Comparison of ENCODE assay signal across 10 cellular contexts in genomic region chr16:56965149-56965938, GRCh38. TPM values are rescaled to one million over a fixed set of nuclear protein-coding genes. Genes with fewer than 3 reads are reported as not detected.
DNase-seq lines count a peak whose midpoint lies in the region; ATAC-seq and TF ChIP-seq lines count a peak whose summit lies in the region.
"Had no signal": no experiment of that assay in that cellular context is flagged by ENCODE, and none has a peak within 500 bp of the region (broad histone marks: within the 10 kb centered on the region; RNA-seq: fewer than 3 reads in every experiment).

No MANE protein-coding gene starts in this region.

- H3K4me1 ChIP-seq in RWPE2 (ENCODE audit: insufficient read depth, poor library complexity, severe bottlenecking), result peaks cover 8% of the 10 kb centered on the region

- TF ChIP-seq CTCF in RWPE2 (IDR thresholded peaks at IDR 0.05; ENCODE audit: poor library complexity, severe bottlenecking) (no peak), fibroblast of mammary gland (conservative IDR thresholded peaks at IDR 0.05; ENCODE audit: control insufficient read depth, insufficient read depth, low read depth, low read length) (no peak)

- H3K27ac Mint-ChIP-seq in activated CD8-positive, alpha-beta memory T cell treated with anti-CD3 and anti-CD28 coated beads, Interleukin-2, amount 10 ng/mL, durations not matched to agents 7 days and 5 days, result peak overlapping the region; percentile 63
- peak overlapping the region; percentile 81 for H3K27ac Mint-ChIP-seq in stimulated activated effector memory CD8-positive, alpha-beta T cell treated with anti-CD3 and anti-CD28 coated beads, Interleukin-12 subunit alpha, Interleukin-12 subunit beta, amount 100 ng/mL, for 72 hours
- H3K27ac Mint-ChIP-seq: WTC11 had no signal

- no peak for ATAC-seq in activated CD8-positive, alpha-beta memory T cell treated with anti-CD3 and anti-CD28 coated beads, Interleukin-2, amount 10 ng/mL, durations not matched to agents 7 days and 5 days
- ATAC-seq in RWPE2 (ENCODE audit: low read depth) (no peak; the same call in 2 of the 3 replicates), HG03439 (IDR thresholded peaks at IDR 0.05; ENCODE audit: unreplicated experiment) (no peak), GM18909 (IDR thresholded peaks at IDR 0.05; ENCODE audit: poor library complexity, unreplicated experiment) (no peak)
- no peak for ATAC-seq in stimulated activated effector memory CD8-positive, alpha-beta T cell treated with anti-CD3 and anti-CD28 coated beads, Interleukin-12 subunit alpha, Interleukin-12 subunit beta, amount 100 ng/mL, for 72 hours

- H3K27me3 Mint-ChIP-seq in activated CD8-positive, alpha-beta memory T cell treated with anti-CD3 and anti-CD28 coated beads, Interleukin-2, amount 10 ng/mL, durations not matched to agents 7 days and 5 days, result no peaks in the 10 kb centered on the region

- CTCF ChIA-PET in activated CD8-positive, alpha-beta memory T cell treated with anti-CD3 and anti-CD28 coated beads, Interleukin-2, amount 10 ng/mL, durations not matched to agents 7 days and 5 days (lab: Charles Lee), result interaction anchor here (0.6 to 5.7 kb wide), 37 partner anchors 7 to 474 kb away, joined by 3 to 75 read pairs (median 5); partner anchors contain the start of genes CPNE2 and NLRC5

- no peak overlapping the region for H3K4me3 Mint-ChIP-seq in activated CD8-positive, alpha-beta memory T cell treated with anti-CD3 and anti-CD28 coated beads, Interleukin-2, amount 10 ng/mL, durations not matched to agents 7 days and 5 days
- H3K4me3 Mint-ChIP-seq in stimulated activated effector memory CD8-positive, alpha-beta T cell treated with anti-CD3 and anti-CD28 coated beads, Interleukin-12 subunit alpha, Interleukin-12 subunit beta, amount 100 ng/mL, for 72 hours, result no peak overlapping the region
- H3K4me3 Mint-ChIP-seq: brain had no signal

- H3K9me3 ChIP-seq in RWPE2 (ENCODE audit: severe bottlenecking), result peaks cover 3% of the 10 kb centered on the region

- no peaks in the 10 kb centered on the region for H3K36me3 Mint-ChIP-seq in activated CD8-positive, alpha-beta memory T cell treated with anti-CD3 and anti-CD28 coated beads, Interleukin-2, amount 10 ng/mL, durations not matched to agents 7 days and 5 days
- H3K36me3 Mint-ChIP-seq in stimulated activated effector memory CD8-positive, alpha-beta T cell treated with anti-CD3 and anti-CD28 coated beads, Interleukin-12 subunit alpha, Interleukin-12 subunit beta, amount 100 ng/mL, for 72 hours, result peaks cover 6% of the 10 kb centered on the region
- H3K36me3 Mint-ChIP-seq: brain, WTC11 had no signal

- H3K4me1 Mint-ChIP-seq in activated CD8-positive, alpha-beta memory T cell treated with anti-CD3 and anti-CD28 coated beads, Interleukin-2, amount 10 ng/mL, durations not matched to agents 7 days and 5 days, result peaks cover 21% of the 10 kb centered on the region
- peaks cover 20% of the 10 kb centered on the region for H3K4me1 Mint-ChIP-seq in stimulated activated effector memory CD8-positive, alpha-beta T cell treated with anti-CD3 and anti-CD28 coated beads, Interleukin-12 subunit alpha, Interleukin-12 subunit beta, amount 100 ng/mL, for 72 hours

- H3K36me3 ChIP-seq in RWPE2 (ENCODE audit: low read depth), result no peaks in the 10 kb centered on the region

- no peaks in the 10 kb centered on the region for H3K9me3 Mint-ChIP-seq in activated CD8-positive, alpha-beta memory T cell treated with anti-CD3 and anti-CD28 coated beads, Interleukin-2, amount 10 ng/mL, durations not matched to agents 7 days and 5 days (ENCODE audit: low read depth)
- no peaks in the 10 kb centered on the region for H3K9me3 Mint-ChIP-seq in stimulated activated effector memory CD8-positive, alpha-beta T cell treated with anti-CD3 and anti-CD28 coated beads, Interleukin-12 subunit alpha, Interleukin-12 subunit beta, amount 100 ng/mL, for 72 hours
- H3K9me3 Mint-ChIP-seq: brain had no signal

- H3K27me3 ChIP-seq in RWPE2 (ENCODE audit: insufficient read depth, poor library complexity, severe bottlenecking), result no peaks in the 10 kb centered on the region

- no peak for DNase-seq in activated CD8-positive, alpha-beta memory T cell treated with anti-CD3 and anti-CD28 coated beads, Interleukin-2, amount 10 ng/mL, durations not matched to agents 7 days and 5 days
- no peak for DNase-seq in activated CD8-positive, alpha-beta memory T cell treated with anti-CD3 and anti-CD28 coated beads for 24 hours
- DNase-seq in RWPE2 (ENCODE audit: low spot score) (no peak), fibroblast of mammary gland (ENCODE audit: low read depth) (peak; percentile 43), cerebellum (ENCODE audit: low spot score) (no peak)
- no peak for DNase-seq in stimulated activated effector memory CD8-positive, alpha-beta T cell treated with anti-CD3 and anti-CD28 coated beads, Interleukin-12 subunit alpha, Interleukin-12 subunit beta, amount 100 ng/mL, for 72 hours (ENCODE audit: low spot score in 2 of 2)

- peak overlapping the region; percentile 24 for H3K27ac ChIP-seq in RWPE2 (ENCODE audit: poor library complexity, severe bottlenecking)

- H3K4me3 ChIP-seq in RWPE2 (ENCODE audit: severe bottlenecking) (no peak overlapping the region), fibroblast of mammary gland (ENCODE audit: control insufficient read depth, low read depth, low read length) (no peak overlapping the region)

RNA-seq across cellular contexts. Expression of gene CETP, which starts 3.6 kb away (rescaled TPM):
- not detected for total RNA-seq in activated CD8-positive, alpha-beta memory T cell treated with anti-CD3 and anti-CD28 coated beads, Interleukin-2, amount 10 ng/mL, durations not matched to agents 7 days and 5 days
- total RNA-seq in cerebellum, result 1.2 TPM
- total RNA-seq: WTC11 had no signal

RNA-seq across cellular contexts. Expression of gene NLRC5, which starts 24.0 kb away (rescaled TPM):
- 100 to 1,000 TPM; 156 to 287 TPM for total RNA-seq in activated CD8-positive, alpha-beta memory T cell treated with anti-CD3 and anti-CD28 coated beads, Interleukin-2, amount 10 ng/mL, durations not matched to agents 7 days and 5 days
- 4.0 TPM for total RNA-seq in cerebellum

RNA-seq across cellular contexts. Expression of gene HERPUD1, which starts 33.4 kb away (rescaled TPM):
- 100 to 1,000 TPM; 127 to 149 TPM for total RNA-seq in activated CD8-positive, alpha-beta memory T cell treated with anti-CD3 and anti-CD28 coated beads, Interleukin-2, amount 10 ng/mL, durations not matched to agents 7 days and 5 days
- 53.8 TPM for total RNA-seq in cerebellum

Comparison
In these comparisons a context has a peak if more than half of its experiments do, and no peak if none do; other contexts are left out.
1. RNA of gene NLRC5, which starts 24.0 kb away (total RNA-seq): 156 to 287 TPM in activated CD8-positive, alpha-beta memory T cell treated with anti-CD3 and anti-CD28 coated beads, Interleukin-2, amount 10 ng/mL, durations not matched to agents 7 days and 5 days; 4.0 TPM in cerebellum (single experiment); every median in the first group is over 10 times any median in the second.